In genomic region chr1:85576256-85576641, GRCh38 we compare ENCODE assay signal across 8 cellular contexts. TPM values are rescaled to one million over a fixed set of nuclear protein-coding genes. Genes with fewer than 3 reads are reported as not detected.
DNase-seq lines count a peak whose midpoint lies in the region; ATAC-seq, FAIRE-seq and TF ChIP-seq lines count a peak whose summit lies in the region.

No MANE protein-coding gene starts in this region.

- no peak for FAIRE-seq in K562 (lab: Jason Lieb, UNC)

- peak overlapping the region; percentile 80 to 97 for H3K9ac ChIP-seq in K562 (ENCODE audit: insufficient read depth in 1 of 2, low read depth in 2 of 2, low read length in 2 of 2)

- H3K27me3 ChIP-seq in K562 (ENCODE audit: control insufficient read depth in 2 of 2, insufficient read depth in 2 of 2, low read length in 2 of 2) (no peaks in the 10 kb centered on the region), lower lobe of right lung (ENCODE audit: low read depth) (peaks cover 12% of the 10 kb centered on the region), transverse colon (peaks cover 39% of the 10 kb centered on the region)

- TF ChIP-seq POLR2A in K562 (conservative IDR thresholded peaks at IDR 0.05) = no peak
- no peak for TF ChIP-seq POLR2A in transverse colon (IDR thresholded peaks at IDR 0.05)

- no peak for ATAC-seq in activated T-cell treated with anti-CD3 and anti-CD28 coated beads, Interleukin-2, amount 50 U/mL, for 4 hours
- ATAC-seq in K562 (no peak), lower lobe of right lung (no peak)

- H3K4me1 ChIP-seq in K562 (replicated peaks in 1 of 2; ENCODE audit: control insufficient read depth in 2 of 2, insufficient read depth in 2 of 2, low read length in 2 of 2) (peaks cover 5 to 30% of the 10 kb centered on the region in 2 experiments; a peak in 4 of 5 replicates), lower lobe of right lung (peaks cover 23% of the 10 kb centered on the region), transverse colon (peaks cover 0 to 39% (median 17%) of the 10 kb centered on the region in 4 donors)

- WGBS in K562 (ENCODE audit: insufficient coverage, low coverage, missing lambda C conversion rate) = 13% methylated on average over 9 of the region's 16 CpGs
- WGBS in transverse colon (ENCODE audit: low coverage in 1 of 2), 2 donors = 5 to 6% methylated on average over 15 to 16 of the region's 16 CpGs

- H3K4me3 Mint-ChIP-seq in activated T-cell treated with anti-CD3 and anti-CD28 coated beads, Interleukin-2, amount 50 U/mL, for 4 hours = peak overlapping the region; percentile 52

- no peak for TF ChIP-seq CTCF in K562 (IDR thresholded peaks at IDR 0.05 in 2 of 3, conservative IDR thresholded peaks at IDR 0.05 in 1 of 3; ENCODE audit: insufficient read depth in 2 of 3, low read depth in 1 of 3, low read length in 3 of 3)
- TF ChIP-seq CTCF in lower lobe of right lung (IDR thresholded peaks at IDR 0.05) = no peak
- TF ChIP-seq CTCF in transverse colon (IDR thresholded peaks at IDR 0.05) = no peak

- H3K36me3 ChIP-seq in K562 (ENCODE audit: control insufficient read depth, insufficient read depth, low read length) = no peaks in the 10 kb centered on the region
- no peaks in the 10 kb centered on the region for H3K36me3 ChIP-seq in lower lobe of right lung
- no peaks in the 10 kb centered on the region for H3K36me3 ChIP-seq in transverse colon

- H3K9me3 ChIP-seq in K562 (replicated peaks; ENCODE audit: control insufficient read depth, insufficient read depth, low read depth, low read length) (no peaks in the 10 kb centered on the region), lower lobe of right lung (no peaks in the 10 kb centered on the region), transverse colon (no peaks in the 10 kb centered on the region)

- POLR2A ChIA-PET in K562 (lab: Yijun Ruan, JAX) = interaction anchor here (1.0 to 1.5 kb wide), 2 partner anchors 9 to 25 kb away, joined by 3 to 4 read pairs; no protein-coding TSS in a partner anchor

- intact Hi-C loops in K562 (cut with micrococcal nuclease) = no loop called here
- intact Hi-C loops in lower lobe of right lung (cut with DNase I) = loop anchor here (5.0 kb wide), 1 partner anchor 269 kb away; no protein-coding TSS in a partner anchor
- intact Hi-C loops in transverse colon (cut with DNase I; ENCODE audit: low total_unique reads) = no loop called here

- H3K9me1 ChIP-seq in K562 (ENCODE audit: control insufficient read depth, insufficient read depth, low read length) = no peaks in the 10 kb centered on the region

- TF ChIP-seq EP300 in K562 (IDR thresholded peaks at IDR 0.05; ENCODE audit: low read length) (no peak), transverse colon (IDR thresholded peaks at IDR 0.05; ENCODE audit: low read depth) (no peak)

- in situ Hi-C loops in K562 (cut with MboI) = loop anchor here (5.0 kb wide), 1 partner anchor 269 kb away; no protein-coding TSS in a partner anchor
- in situ Hi-C loops in transverse colon (cut with MboI; ENCODE audit: low pct_ligation_motif_present in 1 of 4, low pct_unique_long_range_greater_than_20kb in 1 of 4, low sequenced_read_pairs in 3 of 4) = loop anchor here (25.0 kb wide), 1 partner anchor 264 kb away; no protein-coding TSS in a partner anchor

- no peaks in the 10 kb centered on the region for H4K20me1 ChIP-seq in K562 (replicated peaks; ENCODE audit: control insufficient read depth, insufficient read depth, low read length)

- no peaks in the 10 kb centered on the region for H3K9me3 Mint-ChIP-seq in activated T-cell treated with anti-CD3 and anti-CD28 coated beads, Interleukin-2, amount 50 U/mL, for 4 hours

- peak overlapping the region; percentile 87 for H3K4me2 ChIP-seq in K562 (ENCODE audit: insufficient read depth, low read length)

- H3K4me3 ChIP-seq in K562 (peak overlapping the region; percentile 64), lower lobe of right lung (peak overlapping the region; percentile 67), transverse colon (peak overlapping the region; percentile 47 to 63 (median 55))

- BruUV-seq in K562 (replicated peaks; lab: Mats Ljungman, UMichigan) = TSS peak; percentile 37

- TF ChIP-seq RAD21 in K562 (CRISPR knock-in tag; conservative IDR thresholded peaks at IDR 0.05 in 1 of 2, IDR thresholded peaks at IDR 0.05 in 1 of 2) = no peak

- H3K79me2 ChIP-seq in K562 (ENCODE audit: control insufficient read depth, insufficient read depth, low read length) = no peaks in the 10 kb centered on the region

- peaks cover 70% of the 10 kb centered on the region for H3K27me3 Mint-ChIP-seq in activated T-cell treated with anti-CD3 and anti-CD28 coated beads, Interleukin-2, amount 50 U/mL, for 4 hours (ENCODE audit: low read depth)

- no peaks in the 10 kb centered on the region for H3K36me3 Mint-ChIP-seq in activated T-cell treated with anti-CD3 and anti-CD28 coated beads, Interleukin-2, amount 50 U/mL, for 4 hours (ENCODE audit: insufficient read depth)

- CTCF ChIA-PET in K562 (lab: Yijun Ruan, JAX; ENCODE audit: low intra/inter-chr PET ratio) = no interaction called here

- H3K27ac ChIP-seq in K562 (ENCODE audit: extremely low read depth, low read depth, low read length) (peak overlapping the region; percentile 68), lower lobe of right lung (peak overlapping the region; percentile 96), transverse colon (peak overlapping the region; percentile 91 to 96 (median 92))

- H2AFZ ChIP-seq in K562 (ENCODE audit: low read depth, low read length) = peak overlapping the region; percentile 90

- peaks cover 29% of the 10 kb centered on the region for H3K4me1 Mint-ChIP-seq in activated T-cell treated with anti-CD3 and anti-CD28 coated beads, Interleukin-2, amount 50 U/mL, for 4 hours (ENCODE audit: low read depth)

- no peak for DNase-seq in activated T-cell treated with anti-CD3 and anti-CD28 coated beads, Interleukin-2, amount 50 U/mL, for 4 hours
- DNase-seq in activated T-cell treated with anti-CD3 and anti-CD28 coated beads, Interleukin-2, amount 50 U/mL, for 1 hour = no peak
- DNase-seq in K562 (ENCODE audit: extremely low read depth in 1 of 4, low spot score in 3 of 4) (no peak), lower lobe of right lung (no peak), transverse colon (no peak), NCI-H2196 (lab: John Stamatoyannopoulos, UW; ENCODE audit: unreplicated experiment) (no peak), NCI-H1930 (lab: John Stamatoyannopoulos, UW) (no peak), glomerular visceral epithelial cell (ENCODE audit: extremely low spot score) (no peak)

TF ChIP-seq in K562, 482 proteins besides CTCF, POLR2A, EP300 and RAD21 (continues in another document):
- no peak for TF ChIP-seq ZBTB7A (IDR thresholded peaks at IDR 0.05; ENCODE audit: borderline replicate concordance, control insufficient read depth, low read depth, low read length)
- no peak for TF ChIP-seq FOXM1 (IDR thresholded peaks at IDR 0.05; ENCODE audit: low read depth)
- TF ChIP-seq FOXM1 (CRISPR knock-in tag; IDR thresholded peaks at IDR 0.05; ENCODE audit: low read depth) = no peak
- no peak for TF ChIP-seq BCL6 (CRISPR knock-in tag; IDR thresholded peaks at IDR 0.05)
- TF ChIP-seq NFATC3 (IDR thresholded peaks at IDR 0.05) = no peak
- TF ChIP-seq FOS (IDR thresholded peaks at IDR 0.05; ENCODE audit: extremely low read depth, insufficient read length) = no peak
- TF ChIP-seq VEZF1 (CRISPR knock-in tag; IDR thresholded peaks at IDR 0.05) = no peak
- no peak for TF ChIP-seq ZNF133 (CRISPR knock-in tag; IDR thresholded peaks at IDR 0.05)
- no peak for TF ChIP-seq PCBP2 (IDR thresholded peaks at IDR 0.05; ENCODE audit: low read depth, low read length, poor library complexity, severe bottlenecking)
- TF ChIP-seq JUN (IDR thresholded peaks at IDR 0.05; ENCODE audit: borderline replicate concordance, low read depth, low read length) = no peak
- no peak for TF ChIP-seq JUN (CRISPR knock-in tag; IDR thresholded peaks at IDR 0.05; ENCODE audit: borderline replicate concordance)
- no peak for TF ChIP-seq DLX4 (CRISPR knock-in tag; IDR thresholded peaks at IDR 0.05)

RNA-seq across cellular contexts. Expression of gene CCN1, which starts 4.3 kb away (rescaled TPM):
- under 1 TPM; 0.43 to 0.65 (median 0.61) TPM for total RNA-seq in activated T-cell treated with anti-CD3 and anti-CD28 coated beads, Interleukin-2, amount 50 U/mL, for 4 hours
- total RNA-seq in K562 (2011; cell fraction: chromatin; rRNA removed; ENCODE audit: low replicate concordance) = 2.5 and 3.1 TPM in 2 replicates
- total RNA-seq in K562 (2011; cell fraction: nucleolus; rRNA removed) = 3.2 and 3.4 TPM in 2 replicates
- 2.0 and 2.7 TPM in 2 replicates for total RNA-seq in K562 (2011; cell fraction: nucleoplasm; rRNA removed)
- 0.27 and 1.0 TPM in 2 replicates for total RNA-seq in K562 (2014; rRNA removed)
- 1.2 and 1.5 TPM in 2 replicates for total RNA-seq in K562 (2014; rRNA removed; fragmentation: Illumina TruSeq; extraction: Trizol)
- total RNA-seq in K562 (2015; rRNA removed; fragmentation: Illumina TruSeq; extraction: Trizol) = 0.62 and 0.64 TPM in 2 replicates
- 3.8 and 4.2 TPM in 2 replicates for total RNA-seq in K562 (2021)
- polyA plus RNA-seq in K562 (2011; rRNA removed) = 0.31 and 0.59 TPM in 2 replicates
- 0.69 and 1.1 TPM in 2 replicates for polyA plus RNA-seq in K562 (2011; cell fraction: cytosol; rRNA removed)
- polyA plus RNA-seq in K562 (2011; cell fraction: nucleus; rRNA removed) = 2.1 and 2.4 TPM in 2 replicates
- polyA plus RNA-seq in K562 (2012) = 2.7 and 3.6 TPM in 2 replicates
- polyA plus RNA-seq in K562 (2014; fragmentation: Illumina TruSeq; extraction: Trizol) = 1.5 and 2.8 TPM in 2 replicates
- polyA plus RNA-seq in K562 (2014; fragmentation: Nextera tagmentation; extraction: Ambion mirVana) = under 1 TPM; 0.41 to 0.53 TPM
- polyA plus RNA-seq in K562 (2014; rRNA removed) = 1.7 and 4.2 TPM in 2 replicates
- polyA minus RNA-seq in K562 (2011; rRNA and poly(A)+ RNA removed) = 0.72 and 0.95 TPM in 2 replicates
- 0.73 and 0.95 TPM in 2 replicates for polyA minus RNA-seq in K562 (2011; cell fraction: cytosol; rRNA and poly(A)+ RNA removed)
- 0.67 and 2.7 TPM in 2 replicates for polyA minus RNA-seq in K562 (2011; cell fraction: nucleus; rRNA and poly(A)+ RNA removed)
- 74.3 TPM for total RNA-seq in lower lobe of right lung
- total RNA-seq in transverse colon = 10 to 100 TPM; 18.6 to 79.6 (median 53.1) TPM
